Comparison of ENCODE assay signal across 1 cellular context in the genomic region with DNA sequence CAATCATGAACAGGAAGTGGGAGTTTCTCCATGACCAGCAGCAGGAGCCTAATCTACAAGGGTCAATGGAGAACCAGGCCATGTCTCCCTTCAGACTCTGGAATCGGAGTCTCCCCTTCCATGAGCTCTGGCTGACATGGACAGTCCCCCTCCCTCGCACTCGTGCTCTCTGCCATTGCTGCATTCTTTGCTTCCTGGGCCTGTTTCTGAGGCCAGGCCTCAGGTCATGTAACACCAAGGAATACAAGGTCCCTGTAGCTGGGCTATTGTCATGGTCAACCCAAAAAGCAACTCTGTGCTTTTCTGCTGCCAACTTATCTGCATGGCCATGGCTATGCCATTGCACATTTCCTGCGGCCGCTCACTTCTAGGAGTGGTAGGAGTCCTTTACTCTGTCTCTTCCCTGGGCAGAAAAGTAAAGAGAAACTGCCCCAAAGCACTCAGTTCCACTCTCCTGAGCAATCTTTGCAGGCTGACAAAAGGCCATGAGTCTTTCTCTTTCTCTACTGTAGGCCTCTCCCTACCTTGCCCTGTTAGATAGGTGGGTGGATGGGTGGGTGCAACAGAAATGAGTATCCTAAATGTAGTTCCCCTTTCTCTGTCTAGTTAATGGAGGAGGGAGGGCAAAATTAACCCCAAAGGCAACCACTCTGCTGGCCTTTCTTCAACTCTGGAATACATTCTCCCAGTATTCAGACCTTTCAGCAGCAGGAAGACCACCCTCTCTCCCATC.
TF ChIP-seq lines count a peak whose summit lies in the region.

No MANE protein-coding gene starts in this region.

TF ChIP-seq in K562, 482 proteins besides CTCF, POLR2A, EP300 and RAD21 (continued from another document):
- TF ChIP-seq ERF (CRISPR knock-in tag; IDR thresholded peaks at IDR 0.05) (no peak), HOXB6 (CRISPR knock-in tag; IDR thresholded peaks at IDR 0.05; ENCODE audit: borderline replicate concordance) (no peak), ETV1 (tag; conservative IDR thresholded peaks at IDR 0.05; ENCODE audit: low read depth) (0 out of 2 replicates have a peak, but pooled peaks have one; percentile 30), ZNF766 (CRISPR knock-in tag; conservative IDR thresholded peaks at IDR 0.05) (0 out of 2 replicates have a peak, but pooled peaks have one; percentile 26), BCLAF1 (IDR thresholded peaks at IDR 0.05; ENCODE audit: borderline replicate concordance in 1 of 2, control insufficient read depth in 1 of 2, low read depth in 2 of 2, low read length in 1 of 2) (no peak), NR2C2 (CRISPR knock-in tag; IDR thresholded peaks at IDR 0.05) (no peak), NR2C2 (tag; IDR thresholded peaks at IDR 0.05) (peak; percentile 26; the same call in 1 of the 2 replicates)
- TF ChIP-seq, protein P1, sequence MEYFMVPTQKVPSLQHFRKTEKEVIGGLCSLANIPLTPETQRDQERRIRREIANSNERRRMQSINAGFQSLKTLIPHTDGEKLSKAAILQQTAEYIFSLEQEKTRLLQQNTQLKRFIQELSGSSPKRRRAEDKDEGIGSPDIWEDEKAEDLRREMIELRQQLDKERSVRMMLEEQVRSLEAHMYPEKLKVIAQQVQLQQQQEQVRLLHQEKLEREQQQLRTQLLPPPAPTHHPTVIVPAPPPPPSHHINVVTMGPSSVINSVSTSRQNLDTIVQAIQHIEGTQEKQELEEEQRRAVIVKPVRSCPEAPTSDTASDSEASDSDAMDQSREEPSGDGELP (CRISPR knock-in tag; IDR thresholded peaks at IDR 0.05; ENCODE audit: borderline replicate concordance) = no peak
- TF ChIP-seq, protein P2, sequence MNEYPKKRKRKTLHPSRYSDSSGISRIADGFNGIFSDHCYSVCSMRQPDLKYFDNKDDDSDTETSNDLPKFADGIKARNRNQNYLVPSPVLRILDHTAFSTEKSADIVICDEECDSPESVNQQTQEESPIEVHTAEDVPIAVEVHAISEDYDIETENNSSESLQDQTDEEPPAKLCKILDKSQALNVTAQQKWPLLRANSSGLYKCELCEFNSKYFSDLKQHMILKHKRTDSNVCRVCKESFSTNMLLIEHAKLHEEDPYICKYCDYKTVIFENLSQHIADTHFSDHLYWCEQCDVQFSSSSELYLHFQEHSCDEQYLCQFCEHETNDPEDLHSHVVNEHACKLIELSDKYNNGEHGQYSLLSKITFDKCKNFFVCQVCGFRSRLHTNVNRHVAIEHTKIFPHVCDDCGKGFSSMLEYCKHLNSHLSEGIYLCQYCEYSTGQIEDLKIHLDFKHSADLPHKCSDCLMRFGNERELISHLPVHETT (CRISPR knock-in tag; conservative IDR thresholded peaks at IDR 0.05 in 1 of 2, IDR thresholded peaks at IDR 0.05 in 1 of 2) = 0 out of 4 replicates have a peak, but pooled peaks of 1 of the 2 experiments have one; percentile 33
TF ChIP-seq in K562: peak in this region for 6.
